Comparison of ENCODE assay signal across 17 cellular contexts in genomic region chr17:39104657-39105056, GRCh38. TPM values are rescaled to one million over a fixed set of nuclear protein-coding genes. Genes with fewer than 3 reads are reported as not detected.
DNase-seq lines count a peak whose midpoint lies in the region; ATAC-seq and TF ChIP-seq lines count a peak whose summit lies in the region.
"Had no signal": no experiment of that assay in that cellular context is flagged by ENCODE, and none has a peak within 500 bp of the region (broad histone marks: within the 10 kb centered on the region; RNA-seq: fewer than 3 reads in every experiment).

No MANE protein-coding gene starts in this region.

- H3K27ac ChIP-seq in left ventricle myocardium inferior (replicated peaks): peak overlapping the region; percentile 36
- H3K27ac ChIP-seq in testis: peak overlapping the region in 1 of 2 donors; percentile 25
- H3K27ac ChIP-seq: Peyer's patch had no signal

- TF ChIP-seq CTCF in left ventricle myocardium inferior (IDR thresholded peaks at IDR 0.05; ENCODE audit: borderline replicate concordance) (no peak), testis (IDR thresholded peaks at IDR 0.05) (no peak), GM13977 (IDR thresholded peaks at IDR 0.05; ENCODE audit: extremely low read depth, insufficient read depth, missing control alignments) (no peak)

- H3K36me3 ChIP-seq in left ventricle myocardium inferior (no peaks in the 10 kb centered on the region), testis (ENCODE audit: low read depth, missing control alignments) (no peaks in the 10 kb centered on the region)
- H3K36me3 ChIP-seq: Peyer's patch had no signal

- in situ Hi-C loops in SK-MEL-5 (cut with HindIII; ENCODE audit: low pct_unique_long_range_greater_than_20kb, low sequenced_read_pairs) (no loop called here), GM13977 (cut with MboI; ENCODE audit: low pct_unique_long_range_greater_than_20kb, low sequenced_read_pairs, unreplicated experiment) (no loop called here)

- no peak for ATAC-seq in Right ventricle myocardium inferior
- peak; percentile 53 for ATAC-seq in left ventricle myocardium superior
- no peak for ATAC-seq in GM19397 (IDR thresholded peaks at IDR 0.05; ENCODE audit: unreplicated experiment)
- ATAC-seq: SK-N-SH treated with all-trans-retinoic acid at 6 μM for 48 hours had no signal

- 57 to 80% methylated on average over 8 of the region's 8 CpGs for WGBS in testis, 2 donors

- H3K4me3 ChIP-seq in left ventricle myocardium inferior: no peak overlapping the region
- H3K4me3 ChIP-seq in testis: no peak overlapping the region
- H3K4me3 ChIP-seq: Peyer's patch had no signal

- H3K9me3 ChIP-seq in left ventricle myocardium inferior (replicated peaks) (no peaks in the 10 kb centered on the region), testis (no peaks in the 10 kb centered on the region)
- H3K9me3 ChIP-seq: Peyer's patch had no signal

- no peak for DNase-seq in left ventricle myocardium inferior
- DNase-seq in Right ventricle myocardium inferior (ENCODE audit: missing footprints): no peak
- peak; percentile 63 for DNase-seq in SK-MEL-5 (ENCODE audit: low read depth, low spot score)
- DNase-seq in left ventricle myocardium superior: no peak
- DNase-seq in testis: peak; percentile 46
- no peak for DNase-seq in GM13977 (ENCODE audit: low spot score)
- DNase-seq in AG20443 (ENCODE audit: low spot score): no peak
- DNase-seq: COR-L47; GDM1; KG1; NCI-H1694 treated with DMSO at 0.1 percent for 48 hours; NCI-H510A; NCI-H748 treated with DMSO at 0.1 percent for 48 hours; NK-92 treated with Interleukin-12 subunit alpha and Interleukin-12 subunit beta, amount 100 ng/mL, for 24 hours; Peyer's patch had no signal

- TF ChIP-seq POLR2A in testis (IDR thresholded peaks at IDR 0.05): no peak

- H3K27me3 ChIP-seq in left ventricle myocardium inferior (ENCODE audit: low read depth) (peaks cover 21% of the 10 kb centered on the region), testis (no peaks in the 10 kb centered on the region)
- H3K27me3 ChIP-seq: Peyer's patch had no signal

- intact Hi-C loops in left ventricle myocardium inferior (cut with micrococcal nuclease): no loop called here
- intact Hi-C loops in Right ventricle myocardium inferior (cut with DNase I): no loop called here
- intact Hi-C loops in left ventricle myocardium superior (cut with micrococcal nuclease): no loop called here
- intact Hi-C loops in testis (cut with DNase I; ENCODE audit: low total_unique reads): no loop called here

- peaks cover 22% of the 10 kb centered on the region for H3K4me1 ChIP-seq in left ventricle myocardium inferior
- peaks cover 22% of the 10 kb centered on the region for H3K4me1 ChIP-seq in testis
- H3K4me1 ChIP-seq: Peyer's patch had no signal

RNA-seq across cellular contexts. Expression of gene PLXDC1, which starts 46.8 kb away (rescaled TPM):
- total RNA-seq in left ventricle myocardium inferior (12.2 TPM), Right ventricle myocardium inferior (19.3 TPM), left ventricle myocardium superior (15.8 TPM), testis (10 to 100 TPM in 1 of 2 donors, 1 to 10 TPM in 1; 9.6 to 14.8 TPM)
- total RNA-seq in SK-MEL-5 (2014; rRNA removed; shearing (Covaris generic)): 0.43 and 0.48 TPM in 2 replicates
- polyA plus RNA-seq in SK-MEL-5 (2015; cell fraction: cytosol; rRNA removed): 0.10 and 0.42 TPM in 2 replicates
- 10.0 and 13.7 TPM in 2 replicates for polyA plus RNA-seq in SK-MEL-5 (2015; cell fraction: nucleus; rRNA removed)
- polyA plus RNA-seq in testis (ENCODE audit: insufficient read depth, low read depth, low replicate concordance): 40.5 TPM

Comparison
In these comparisons a context has a peak if more than half of its experiments do, and no peak if none do; other contexts are left out.
1. DNase-seq: peak in SK-MEL-5 (single experiment) and testis (single experiment); none in left ventricle myocardium inferior (single experiment), Right ventricle myocardium inferior (single experiment), left ventricle myocardium superior (single experiment), GM13977 (single experiment) and AG20443 (single experiment).